1 cellular context compared by ENCODE assay signal in genomic region chr14:94439453-94440057, GRCh38.
TF ChIP-seq lines count a peak whose summit lies in the region.

No MANE protein-coding gene starts in this region.

TF ChIP-seq in HepG2, 621 proteins besides CTCF, POLR2A, EP300 and RAD21:
- TF ChIP-seq ZNF382 (CRISPR knock-in tag; IDR thresholded peaks at IDR 0.05; ENCODE audit: borderline replicate concordance): no peak
- 0 out of 2 replicates have a peak, but pooled peaks have one; percentile 23 for TF ChIP-seq ZNF83 (CRISPR knock-in tag; IDR thresholded peaks at IDR 0.05; ENCODE audit: borderline replicate concordance)
- 0 out of 2 replicates have a peak, but pooled peaks have one; percentile 29 for TF ChIP-seq NAIF1 (CRISPR knock-in tag; IDR thresholded peaks at IDR 0.05; ENCODE audit: borderline replicate concordance)
- TF ChIP-seq ZNF263 (CRISPR knock-in tag; IDR thresholded peaks at IDR 0.05): peak; percentile 47
- TF ChIP-seq ZC3H13 (CRISPR knock-in tag; IDR thresholded peaks at IDR 0.05): peak; percentile 54
- TF ChIP-seq ZSCAN21 (CRISPR knock-in tag; IDR thresholded peaks at IDR 0.05; ENCODE audit: borderline replicate concordance): 0 out of 2 replicates have a peak, but pooled peaks have one; percentile 43
- TF ChIP-seq TEAD3 (CRISPR knock-in tag; optimal IDR thresholded peaks at IDR 0.05; ENCODE audit: borderline replicate concordance): no peak
- 0 out of 2 replicates have a peak, but pooled peaks have one; percentile 43 for TF ChIP-seq MBD4 (IDR thresholded peaks at IDR 0.05; ENCODE audit: borderline replicate concordance, low read length)
- TF ChIP-seq REL (CRISPR knock-in tag; conservative IDR thresholded peaks at IDR 0.05): no peak
- peak; percentile 46; the same call in 1 of the 2 replicates for TF ChIP-seq POLR2G (IDR thresholded peaks at IDR 0.05; ENCODE audit: low read depth, low read length)
- 0 out of 2 replicates have a peak, but pooled peaks have one; percentile 38 for TF ChIP-seq PAF1 (CRISPR knock-in tag; IDR thresholded peaks at IDR 0.05)
- TF ChIP-seq ZNF274 (CRISPR knock-in tag; IDR thresholded peaks at IDR 0.05): 0 out of 2 replicates have a peak, but pooled peaks have one; percentile 33
- 0 out of 2 replicates have a peak, but pooled peaks have one; percentile 71 for TF ChIP-seq ZC3H4 (CRISPR knock-in tag; IDR thresholded peaks at IDR 0.05; ENCODE audit: borderline replicate concordance)
- 0 out of 2 replicates have a peak, but pooled peaks have one; percentile 73 for TF ChIP-seq ZNF816 (CRISPR knock-in tag; IDR thresholded peaks at IDR 0.05; ENCODE audit: borderline replicate concordance)
- no peak for TF ChIP-seq HHEX (CRISPR knock-in tag; IDR thresholded peaks at IDR 0.05)
- TF ChIP-seq HNF1B (CRISPR knock-in tag; IDR thresholded peaks at IDR 0.05): 0 out of 2 replicates have a peak, but pooled peaks have one; percentile 43
- no peak for TF ChIP-seq GABPB1 (CRISPR knock-in tag; IDR thresholded peaks at IDR 0.05)
- TF ChIP-seq STAG1 (CRISPR knock-in tag; IDR thresholded peaks at IDR 0.05): peak; percentile 23; the same call in 1 of the 2 replicates
- TF ChIP-seq NKX3-1 (CRISPR knock-in tag; IDR thresholded peaks at IDR 0.05): no peak
- TF ChIP-seq ZNF850 (CRISPR knock-in tag; conservative IDR thresholded peaks at IDR 0.05): 0 out of 2 replicates have a peak, but pooled peaks have one; percentile 58
- TF ChIP-seq KDM2A (CRISPR knock-in tag; IDR thresholded peaks at IDR 0.05; ENCODE audit: borderline replicate concordance, low read depth): peak; percentile 49
- TF ChIP-seq ZNF414 (CRISPR knock-in tag; IDR thresholded peaks at IDR 0.05): peak; percentile 35; the same call in 1 of the 2 replicates
- no peak for TF ChIP-seq ZFYVE20 (CRISPR knock-in tag; IDR thresholded peaks at IDR 0.05; ENCODE audit: borderline replicate concordance, low read depth)
- TF ChIP-seq IKZF4 (CRISPR knock-in tag; IDR thresholded peaks at IDR 0.05; ENCODE audit: borderline replicate concordance, low read depth, not compliant biosample characterization): no peak
TF ChIP-seq in HepG2: peak in this region for 16.
